8 cellular contexts compared by ENCODE assay signal in the genomic region with DNA sequence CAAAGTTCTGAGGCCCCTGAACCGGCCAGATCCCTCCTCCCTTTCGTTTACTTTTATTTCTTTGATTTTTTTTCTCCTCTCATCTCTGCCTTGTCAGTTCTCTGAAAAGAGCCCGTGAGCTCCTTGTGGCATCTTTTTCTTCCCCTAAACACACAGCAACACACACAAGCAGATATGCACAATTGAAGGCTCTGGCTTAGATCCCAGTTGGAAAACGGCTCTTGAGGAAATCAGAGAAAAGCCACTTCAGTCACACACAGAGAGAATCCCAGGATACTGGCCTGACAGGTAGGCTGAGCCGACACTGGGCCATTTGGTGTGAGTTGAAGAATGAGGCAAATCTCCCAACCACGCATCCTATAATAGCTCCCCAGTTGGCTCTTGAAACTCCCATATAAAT. TPM values are rescaled to one million over a fixed set of nuclear protein-coding genes. Genes with fewer than 3 reads are reported as not detected.
A peak's percentile ranks its signal among the peaks of the same experiment; 100 is the strongest.
DNase-seq lines count a peak whose midpoint lies in the region; ATAC-seq and TF ChIP-seq lines count a peak whose summit lies in the region.

No MANE protein-coding gene starts in this region.

- H3K27ac Mint-ChIP-seq in activated B cell treated with CpG ODN at 0.5 μM for 24 hours, result no peak overlapping the region
- H3K27ac Mint-ChIP-seq in stimulated activated effector memory CD8-positive, alpha-beta T cell treated with anti-CD3 and anti-CD28 coated beads, Interleukin-12 subunit alpha, Interleukin-12 subunit beta, amount 100 ng/mL, for 72 hours, result peak overlapping the region; percentile 38

- ATAC-seq in activated B cell treated with CpG ODN at 0.5 μM for 24 hours (ENCODE audit: low read depth) (no peak), GM18907 (IDR thresholded peaks at IDR 0.05; ENCODE audit: unreplicated experiment) (no peak), HG03039 (IDR thresholded peaks at IDR 0.05; ENCODE audit: unreplicated experiment) (no peak)
- ATAC-seq in stimulated activated effector memory CD8-positive, alpha-beta T cell treated with anti-CD3 and anti-CD28 coated beads, Interleukin-12 subunit alpha, Interleukin-12 subunit beta, amount 100 ng/mL, for 72 hours, result no peak

- H3K4me1 Mint-ChIP-seq in activated B cell treated with CpG ODN at 0.5 μM for 24 hours, result peaks cover 24% of the 10 kb centered on the region
- peaks cover 13% of the 10 kb centered on the region for H3K4me1 Mint-ChIP-seq in stimulated activated effector memory CD8-positive, alpha-beta T cell treated with anti-CD3 and anti-CD28 coated beads, Interleukin-12 subunit alpha, Interleukin-12 subunit beta, amount 100 ng/mL, for 72 hours

- H3K36me3 Mint-ChIP-seq in activated B cell treated with CpG ODN at 0.5 μM for 24 hours (ENCODE audit: low read depth), result no peaks in the 10 kb centered on the region
- H3K36me3 Mint-ChIP-seq in stimulated activated effector memory CD8-positive, alpha-beta T cell treated with anti-CD3 and anti-CD28 coated beads, Interleukin-12 subunit alpha, Interleukin-12 subunit beta, amount 100 ng/mL, for 72 hours, result no peaks in the 10 kb centered on the region

- intact Hi-C loops in activated B cell treated with CpG ODN at 0.5 μM for 24 hours (cut with micrococcal nuclease), result loop anchor here (2.0 to 10.0 kb wide), 3 partner anchors 643 to 1351 kb away; a partner anchor contains a TSS

- no peaks in the 10 kb centered on the region for H3K27me3 Mint-ChIP-seq in activated B cell treated with CpG ODN at 0.5 μM for 24 hours

- H3K9me3 Mint-ChIP-seq in activated B cell treated with CpG ODN at 0.5 μM for 24 hours, result no peaks in the 10 kb centered on the region
- H3K9me3 Mint-ChIP-seq in stimulated activated effector memory CD8-positive, alpha-beta T cell treated with anti-CD3 and anti-CD28 coated beads, Interleukin-12 subunit alpha, Interleukin-12 subunit beta, amount 100 ng/mL, for 72 hours, result no peaks in the 10 kb centered on the region

- H3K4me3 ChIP-seq in fibroblast of pulmonary artery (replicated peaks; ENCODE audit: low read depth, low read length), result peak overlapping the region; percentile 59

- POLR2A ChIA-PET in activated B cell treated with CpG ODN at 0.5 μM for 24 hours (lab: Charles Lee), result no interaction called here

- peak overlapping the region; percentile 83 for H3K4me3 Mint-ChIP-seq in activated B cell treated with CpG ODN at 0.5 μM for 24 hours
- peak overlapping the region; percentile 73 for H3K4me3 Mint-ChIP-seq in stimulated activated effector memory CD8-positive, alpha-beta T cell treated with anti-CD3 and anti-CD28 coated beads, Interleukin-12 subunit alpha, Interleukin-12 subunit beta, amount 100 ng/mL, for 72 hours

- DNase-seq in NCI-H748 (lab: John Stamatoyannopoulos, UW; ENCODE audit: unreplicated experiment) (peak; percentile 28), NCI-H748 treated with DMSO at 0.1 percent for 48 hours (lab: John Stamatoyannopoulos, UW) (no peak), activated B cell treated with CpG ODN at 0.5 μM for 24 hours (no peak), fibroblast of pulmonary artery (ENCODE audit: low read depth) (no peak)
- DNase-seq in stimulated activated effector memory CD8-positive, alpha-beta T cell treated with anti-CD3 and anti-CD28 coated beads, Interleukin-12 subunit alpha, Interleukin-12 subunit beta, amount 100 ng/mL, for 72 hours (ENCODE audit: low spot score in 2 of 2), result no peak
- DNase-seq in stimulated activated CD4-positive, alpha-beta T cell treated with anti-CD3 and anti-CD28 coated beads, Interleukin-2, amount 100 ng/mL, for 48 hours, result no peak

- CTCF ChIA-PET in activated B cell treated with CpG ODN at 0.5 μM for 24 hours (lab: Charles Lee), result interaction anchor here (1.4 to 1.5 kb wide), 2 partner anchors 12 to 1229 kb away, joined by 6 read pairs; no protein-coding TSS in a partner anchor

- TF ChIP-seq CTCF in activated B cell treated with CpG ODN at 0.5 μM for 24 hours (IDR thresholded peaks at IDR 0.05) (no peak), fibroblast of pulmonary artery (IDR thresholded peaks at IDR 0.05; ENCODE audit: low read length, missing control alignments) (no peak)

RNA-seq across cellular contexts. Expression of a gene that starts 12.9 kb away (rescaled TPM):
- not detected in 2 replicates for total RNA-seq in activated B cell treated with CpG ODN at 0.5 μM for 24 hours
